In the genomic region with DNA sequence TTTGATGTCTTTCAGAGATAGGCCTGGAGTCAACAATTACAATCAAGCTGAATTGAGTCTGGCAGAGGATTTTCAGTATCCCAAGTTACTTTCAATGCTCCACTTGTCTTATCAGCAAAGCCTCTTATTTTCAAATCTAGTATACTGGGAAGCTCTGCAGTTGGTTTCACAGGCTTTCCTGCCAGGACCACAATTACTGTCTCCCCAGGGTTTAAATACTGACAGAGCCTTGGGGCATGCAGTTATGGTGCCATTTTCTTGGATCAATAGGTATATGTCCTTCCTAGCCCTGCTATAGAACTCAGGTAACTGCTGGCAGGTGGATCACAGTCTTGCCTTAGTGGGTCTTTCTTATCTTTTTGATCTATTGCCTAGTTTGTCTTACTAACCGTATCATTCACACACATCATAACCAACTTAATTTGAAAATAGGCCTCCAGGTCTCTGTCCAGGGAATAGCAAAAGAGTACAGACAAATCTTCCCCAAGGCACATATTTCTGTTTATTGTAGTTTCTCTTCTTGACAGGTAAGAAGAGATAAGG, we compare ENCODE assay signal across 15 cellular contexts. TPM values are rescaled to one million over a fixed set of nuclear protein-coding genes. Genes with fewer than 3 reads are reported as not detected.
A peak's percentile ranks its signal among the peaks of the same experiment; 100 is the strongest.
DNase-seq lines count a peak whose midpoint lies in the region; ATAC-seq and TF ChIP-seq lines count a peak whose summit lies in the region.
"Had no signal": no experiment of that assay in that cellular context is flagged by ENCODE, and none has a peak within 500 bp of the region (broad histone marks: within the 10 kb centered on the region; RNA-seq: fewer than 3 reads in every experiment).

No MANE protein-coding gene starts in this region.

- H3K27me3 Mint-ChIP-seq in MCF 10A (ENCODE audit: insufficient read depth, unreplicated experiment): no peaks in the 10 kb centered on the region

- H3K4me1 Mint-ChIP-seq in MCF 10A (ENCODE audit: insufficient read depth, unreplicated experiment): peaks cover 30% of the 10 kb centered on the region
- H3K4me1 Mint-ChIP-seq: activated CD4-positive, alpha-beta memory T cell treated with anti-CD3 and anti-CD28 coated beads, Interleukin-2, amount 10 ng/mL, durations not matched to agents 7 days and 5 days had no signal

- no peaks in the 10 kb centered on the region for H3K9me3 ChIP-seq in lung (ENCODE audit: control insufficient read depth in 2 of 2, insufficient read depth in 1 of 2, low read length in 1 of 2)
- no peaks in the 10 kb centered on the region for H3K9me3 ChIP-seq in tibial artery
- H3K9me3 ChIP-seq: BLaER1 treated with 17β-estradiol and CSF1 and Interleukin-3, amounts not matched to agents 10 nM and 100 nM had no signal

- TF ChIP-seq CTCF in MCF 10A (IDR thresholded peaks at IDR 0.05; ENCODE audit: unreplicated experiment) (no peak), lung (IDR thresholded peaks at IDR 0.05; ENCODE audit: control extremely low read depth, extremely low read depth) (no peak), tibial artery (IDR thresholded peaks at IDR 0.05) (no peak)

- H3K4me3 Mint-ChIP-seq in MCF 10A (ENCODE audit: unreplicated experiment): no peak overlapping the region
- H3K4me3 Mint-ChIP-seq: activated CD4-positive, alpha-beta memory T cell treated with anti-CD3 and anti-CD28 coated beads, Interleukin-2, amount 10 ng/mL, durations not matched to agents 7 days and 5 days had no signal

- ATAC-seq in lung (ENCODE audit: insufficient read depth, low FRiP score) (no peak), GM19324 (IDR thresholded peaks at IDR 0.05; ENCODE audit: low FRiP score, unreplicated experiment) (no peak)

- no peaks in the 10 kb centered on the region for H3K36me3 Mint-ChIP-seq in MCF 10A (ENCODE audit: insufficient read depth, unreplicated experiment)

- BruUV-seq in MCF 10A (replicated peaks; lab: Mats Ljungman, UMichigan): no TSS peak

- peak overlapping the region; percentile 67 to 90 for H3K27ac ChIP-seq in lung (ENCODE audit: low read depth in 1 of 2, low read length in 1 of 2)
- peak overlapping the region; percentile 20 to 53 for H3K27ac ChIP-seq in tibial artery
- H3K27ac ChIP-seq: BLaER1 treated with 17β-estradiol and CSF1 and Interleukin-3, amounts not matched to agents 10 nM and 100 nM; foreskin keratinocyte; HL-60 had no signal

- CTCF ChIA-PET in MCF 10A (lab: Yijun Ruan, JAX): interaction anchor here (0.6 to 2.0 kb wide), 5 partner anchors 28 to 682 kb away, joined by 3 to 6 read pairs (median 3); no protein-coding TSS in a partner anchor

- H3K4me1 ChIP-seq in lung (ENCODE audit: control insufficient read depth in 2 of 2, insufficient read depth in 2 of 2, low read length in 2 of 2) (peaks cover 0 to 10% of the 10 kb centered on the region in 2 donors), tibial artery (peaks cover 0 to 29% (median 0%) of the 10 kb centered on the region in 4 donors)
- H3K4me1 ChIP-seq: BLaER1 treated with 17β-estradiol and CSF1 and Interleukin-3, amounts not matched to agents 10 nM and 100 nM had no signal

- peak; percentile 72 for DNase-seq in NCI-H69 (lab: John Stamatoyannopoulos, UW)
- no peak for DNase-seq in MCF 10A (ENCODE audit: unreplicated experiment)
- no peak for DNase-seq in lung (ENCODE audit: low spot score)
- DNase-seq in tibial artery: no peak
- no peak for DNase-seq in hepatic stellate cell (ENCODE audit: low spot score)
- no peak for DNase-seq in inferior parietal cortex (ENCODE audit: extremely low spot score)
- DNase-seq: activated CD4-positive, alpha-beta memory T cell treated with anti-CD3 and anti-CD28 coated beads, Interleukin-2, amount 10 ng/mL, durations not matched to agents 7 days and 5 days; KG1; NCI-H1105 had no signal

- H3K27ac Mint-ChIP-seq in MCF 10A (ENCODE audit: low read depth, unreplicated experiment): peak overlapping the region; percentile 71
- H3K27ac Mint-ChIP-seq: activated CD4-positive, alpha-beta memory T cell treated with anti-CD3 and anti-CD28 coated beads, Interleukin-2, amount 10 ng/mL, durations not matched to agents 7 days and 5 days had no signal

- no peaks in the 10 kb centered on the region for H3K9me3 Mint-ChIP-seq in MCF 10A (ENCODE audit: unreplicated experiment)
- H3K9me3 Mint-ChIP-seq: activated CD4-positive, alpha-beta memory T cell treated with anti-CD3 and anti-CD28 coated beads, Interleukin-2, amount 10 ng/mL, durations not matched to agents 7 days and 5 days had no signal

- H3K4me3 ChIP-seq in lung (no peak overlapping the region), tibial artery (no peak overlapping the region)
- H3K4me3 ChIP-seq: BLaER1 treated with 17β-estradiol and CSF1 and Interleukin-3, amounts not matched to agents 10 nM and 100 nM had no signal

- POLR2A ChIA-PET in MCF 10A (lab: Yijun Ruan, JAX): interaction anchor here (0.7 kb wide), 1 partner anchor 252 kb away, joined by 3 read pairs; no protein-coding TSS in a partner anchor

- H3K27me3 ChIP-seq in lung (ENCODE audit: control insufficient read depth, insufficient read depth): no peaks in the 10 kb centered on the region
- H3K27me3 ChIP-seq in tibial artery: no peaks in the 10 kb centered on the region
- H3K27me3 ChIP-seq: BLaER1 treated with 17β-estradiol and CSF1 and Interleukin-3, amounts not matched to agents 10 nM and 100 nM; foreskin keratinocyte had no signal

- H3K36me3 ChIP-seq in lung (ENCODE audit: control insufficient read depth in 2 of 2, insufficient read depth in 2 of 2, low read length in 2 of 2): no peaks in the 10 kb centered on the region
- H3K36me3 ChIP-seq in tibial artery: no peaks in the 10 kb centered on the region
- H3K36me3 ChIP-seq: BLaER1 treated with 17β-estradiol and CSF1 and Interleukin-3, amounts not matched to agents 10 nM and 100 nM had no signal

- intact Hi-C loops in MCF 10A (cut with micrococcal nuclease) (no loop called here), tibial artery (cut with DNase I; ENCODE audit: low total_unique reads) (no loop called here)

- WGBS in lung, 2 donors: 36 to 45% methylated on average over 1 of the region's 1 CpG

RNA-seq across cellular contexts. Expression of gene RNU6-8, which starts 22.4 kb away (rescaled TPM):
- total RNA-seq in MCF 10A (2022) (not detected in 2 replicates), lung (not detected)
- not detected for polyA plus RNA-seq in lung
- total RNA-seq: activated CD4-positive, alpha-beta memory T cell treated with anti-CD3 and anti-CD28 coated beads, Interleukin-2, amount 10 ng/mL, durations not matched to agents 7 days and 5 days; foreskin keratinocyte; mononuclear cell; omental fat pad had no signal
- polyA plus RNA-seq: foreskin keratinocyte had no signal

RNA-seq across cellular contexts. Expression of gene RNU6-7, which starts 23.6 kb away (rescaled TPM):
- total RNA-seq in MCF 10A (2022): not detected in 2 replicates
- total RNA-seq in lung: not detected
- polyA plus RNA-seq in lung: not detected
- total RNA-seq: activated CD4-positive, alpha-beta memory T cell treated with anti-CD3 and anti-CD28 coated beads, Interleukin-2, amount 10 ng/mL, durations not matched to agents 7 days and 5 days; foreskin keratinocyte; mononuclear cell; omental fat pad had no signal
- polyA plus RNA-seq: foreskin keratinocyte had no signal
